18 cellular contexts compared by ENCODE assay signal in the genomic region with DNA sequence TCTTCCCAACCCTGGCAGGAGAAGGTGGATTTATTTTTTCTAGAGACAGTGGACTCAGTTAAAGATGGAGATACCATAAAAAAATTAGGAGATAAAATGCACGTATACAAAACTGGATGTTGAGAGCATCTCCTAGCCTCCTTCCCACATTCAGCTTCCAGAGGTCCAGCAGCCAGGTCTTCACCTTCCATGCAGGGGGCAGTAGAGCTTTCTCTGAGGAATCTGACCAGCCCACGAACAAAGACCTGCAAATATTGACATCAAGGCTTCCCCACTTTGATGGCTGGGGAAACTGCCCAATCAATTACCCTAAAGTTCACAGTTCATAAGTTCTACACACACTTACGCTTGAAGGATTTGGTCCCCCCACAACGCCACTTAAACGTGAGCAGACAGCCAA. TPM values are rescaled to one million over a fixed set of nuclear protein-coding genes. Genes with fewer than 3 reads are reported as not detected.
"Had no signal": no experiment of that assay in that cellular context is flagged by ENCODE, and none has a peak within 500 bp of the region (broad histone marks: within the 10 kb centered on the region; RNA-seq: fewer than 3 reads in every experiment).

No MANE protein-coding gene starts in this region.

- H3K4me1 ChIP-seq: ascending aorta, breast epithelium, foreskin keratinocyte, sigmoid colon had no signal

- H3K36me3 ChIP-seq: ascending aorta, breast epithelium, sigmoid colon, thyroid gland had no signal

- H3K4me3 ChIP-seq: ascending aorta, breast epithelium, sigmoid colon, thyroid gland had no signal

- H3K4me3 Mint-ChIP-seq: neural crest cell; stimulated activated effector memory CD8-positive, alpha-beta T cell treated with anti-CD3 and anti-CD28 coated beads, Interleukin-12 subunit alpha, Interleukin-12 subunit beta, amount 100 ng/mL, for 72 hours had no signal

- ATAC-seq: foreskin keratinocyte; left cardiac atrium; stimulated activated effector memory CD8-positive, alpha-beta T cell treated with anti-CD3 and anti-CD28 coated beads, Interleukin-12 subunit alpha, Interleukin-12 subunit beta, amount 100 ng/mL, for 72 hours had no signal

- H3K27me3 ChIP-seq: ascending aorta, breast epithelium, foreskin keratinocyte, sigmoid colon, thyroid gland had no signal

- H3K27ac Mint-ChIP-seq: stimulated activated effector memory CD8-positive, alpha-beta T cell treated with anti-CD3 and anti-CD28 coated beads, Interleukin-12 subunit alpha, Interleukin-12 subunit beta, amount 100 ng/mL, for 72 hours had no signal

- DNase-seq: activated CD4-positive, CD25-positive, alpha-beta regulatory T cell treated with anti-CD3 and anti-CD28 coated beads, Interleukin-2, amount 50 U/mL, for 72 hours; activated naive CD4-positive, alpha-beta T cell; activated T-cell treated with anti-CD3 and anti-CD28 coated beads for 4 hours; cerebellar nuclear complex; effector memory CD4-positive, alpha-beta T cell; foreskin keratinocyte; glutamatergic neuron; left cardiac atrium; sigmoid colon; stimulated activated CD4-positive, alpha-beta T cell treated with anti-CD3 and anti-CD28 coated beads, Interleukin-2, amount 100 ng/mL, for 24 hours; T-helper 9 cell; thyroid gland had no signal

- H3K4me1 Mint-ChIP-seq: neural crest cell; stimulated activated effector memory CD8-positive, alpha-beta T cell treated with anti-CD3 and anti-CD28 coated beads, Interleukin-12 subunit alpha, Interleukin-12 subunit beta, amount 100 ng/mL, for 72 hours had no signal

- H3K9me3 ChIP-seq: ascending aorta, breast epithelium, thyroid gland had no signal

- H3K27ac ChIP-seq: ascending aorta, breast epithelium, foreskin keratinocyte, sigmoid colon, thyroid gland had no signal

RNA-seq across cellular contexts. Expression of a gene that starts 24.5 kb away (rescaled TPM):
- total RNA-seq: ascending aorta, foreskin keratinocyte, lung microvascular endothelial cell, neural crest cell, osteoblast had no signal
- polyA plus RNA-seq: foreskin keratinocyte had no signal
